8 cellular contexts compared by ENCODE assay signal in genomic region chr1:173823776-173824314, GRCh38. TPM values are rescaled to one million over a fixed set of nuclear protein-coding genes. Genes with fewer than 3 reads are reported as not detected.
DNase-seq lines count a peak whose midpoint lies in the region; ATAC-seq and TF ChIP-seq lines count a peak whose summit lies in the region.

No MANE protein-coding gene starts in this region.

- H3K36me3 ChIP-seq in colonic mucosa, result no peaks in the 10 kb centered on the region

- peak overlapping the region; percentile 86 for H3K27ac ChIP-seq in colonic mucosa

- intact Hi-C loops in colonic mucosa (cut with DNase I), result loop anchor here (5.0 kb wide), 1 partner anchor 392 kb away; no protein-coding TSS in a partner anchor

- H3K4me3 Mint-ChIP-seq in IgD-negative memory B cell, result peak overlapping the region; percentile 91 to 99 (median 96)
- H3K4me3 Mint-ChIP-seq in nephron, result peak overlapping the region; percentile 92 to 99 (median 94)

- no peaks in the 10 kb centered on the region for H3K9me3 ChIP-seq in colonic mucosa

- H3K36me3 Mint-ChIP-seq in IgD-negative memory B cell (no peaks in the 10 kb centered on the region), nephron (ENCODE audit: low read depth) (peaks cover 13% of the 10 kb centered on the region)

- H3K4me3 ChIP-seq in colonic mucosa, result peak overlapping the region; percentile 72

- peak; percentile 8 for DNase-seq in GM04503 (ENCODE audit: low read depth)
- DNase-seq in colonic mucosa, result no peak
- no peak for DNase-seq in hepatic stellate cell (ENCODE audit: low spot score)
- DNase-seq in foreskin melanocyte, result no peak
- DNase-seq in ecto neural progenitor cell (ENCODE audit: low spot score), result no peak

- H3K27ac Mint-ChIP-seq in IgD-negative memory B cell (peak overlapping the region; percentile 79 to 97 (median 95)), nephron (peak overlapping the region; percentile 97 to 99 (median 99))

- no peaks in the 10 kb centered on the region for H3K27me3 Mint-ChIP-seq in IgD-negative memory B cell
- no peaks in the 10 kb centered on the region for H3K27me3 Mint-ChIP-seq in nephron (ENCODE audit: low read depth)

- H3K4me1 ChIP-seq in colonic mucosa, result peaks cover 3% of the 10 kb centered on the region

- ATAC-seq in GM21526 (IDR thresholded peaks at IDR 0.05; ENCODE audit: low FRiP score, unreplicated experiment), result peak; percentile 43

- H3K4me1 Mint-ChIP-seq in IgD-negative memory B cell (peaks cover 21 to 23% (median 23%) of the 10 kb centered on the region in 3 donors), nephron (peaks cover 36% of the 10 kb centered on the region)

- TF ChIP-seq CTCF in colonic mucosa (IDR thresholded peaks at IDR 0.05) (no peak), nephron (IDR thresholded peaks at IDR 0.05; ENCODE audit: unreplicated experiment in 3 of 3) (no peak)

- no peaks in the 10 kb centered on the region for H3K9me3 Mint-ChIP-seq in IgD-negative memory B cell
- no peaks in the 10 kb centered on the region for H3K9me3 Mint-ChIP-seq in nephron

- H3K27me3 ChIP-seq in colonic mucosa, result no peaks in the 10 kb centered on the region

- peak overlapping the region; percentile 70 to 94 for H3K9ac ChIP-seq in colonic mucosa (ENCODE audit: low read depth in 2 of 2, low read length in 2 of 2)

RNA-seq across cellular contexts. Expression of gene DARS2, which starts 0.6 kb away (rescaled TPM):
- 8.6 TPM for polyA plus RNA-seq in IgD-negative memory B cell
- total RNA-seq in colonic mucosa, result 10 to 100 TPM; 24.8 to 51.9 TPM

RNA-seq across cellular contexts. Expression of gene CENPL, which starts 0.8 kb away (rescaled TPM):
- 7.2 TPM for polyA plus RNA-seq in IgD-negative memory B cell
- total RNA-seq in colonic mucosa, result 10 to 100 TPM in 1 of 2 donors, 1 to 10 TPM in 1; 5.7 to 13.6 TPM

RNA-seq across cellular contexts. Expression of gene GAS5, which starts 43.9 kb away (rescaled TPM):
- 307 TPM for polyA plus RNA-seq in IgD-negative memory B cell
- total RNA-seq in colonic mucosa, result 100 to 1,000 TPM; 207 to 247 TPM

RNA-seq across cellular contexts. Expression of gene ZBTB37, which starts 44.3 kb away (rescaled TPM):
- polyA plus RNA-seq in IgD-negative memory B cell, result 2.0 TPM
- total RNA-seq in colonic mucosa, result 1 to 10 TPM; 5.8 to 6.7 TPM
